In the genomic region with DNA sequence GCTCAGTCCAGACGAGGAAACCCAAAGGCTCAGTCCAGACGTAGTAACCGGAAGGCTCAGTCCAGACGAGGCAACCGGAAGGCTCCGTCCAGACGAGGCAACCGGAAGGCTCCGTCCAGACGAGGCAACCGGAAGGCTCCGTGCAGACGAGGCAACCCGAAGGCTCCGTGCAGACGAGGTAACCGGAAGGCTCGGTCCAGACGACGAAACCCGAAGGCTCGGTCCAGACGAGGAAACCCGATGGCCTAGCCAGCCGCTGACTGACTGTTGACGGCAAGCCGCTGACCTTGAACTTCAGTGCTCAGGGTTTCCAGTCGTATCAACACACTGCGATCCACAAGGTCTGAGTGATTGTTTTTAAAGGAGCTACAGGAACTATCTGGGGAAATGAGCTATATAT, we compare ENCODE assay signal across 6 cellular contexts.
"Had no signal": no experiment of that assay in that cellular context is flagged by ENCODE, and none has a peak within 500 bp of the region (broad histone marks: within the 10 kb centered on the region; RNA-seq: fewer than 3 reads in every experiment).

No MANE protein-coding gene starts in this region.

- H3K27ac ChIP-seq: HL-60 had no signal

- DNase-seq: IMR-90, KBM-7, KG1 had no signal

- ATAC-seq: HepG2 had no signal

- FAIRE-seq: HepG2, HTR-8/SVneo had no signal
